10 cellular contexts compared by ENCODE assay signal in genomic region chr7:120587281-120587680, GRCh38.
"Had no signal": no experiment of that assay in that cellular context is flagged by ENCODE, and none has a peak within 500 bp of the region (broad histone marks: within the 10 kb centered on the region; RNA-seq: fewer than 3 reads in every experiment).

No MANE protein-coding gene starts in this region.

- H3K4me2 ChIP-seq: GM23338 had no signal

- DNase-seq: GM23248, GOT3, H7, H9, HCEC 1CT, HFFc6 had no signal

- ATAC-seq: GM23338, HCT116 had no signal

- H3K9me3 ChIP-seq: HAP-1 had no signal

- H3K27ac ChIP-seq: GM23248 had no signal

- H3K4me3 ChIP-seq: GM23248, GM23338, HAP-1 had no signal

- H2AFZ ChIP-seq: GM23248, GM23338 had no signal

- H3K36me3 ChIP-seq: HAP-1 had no signal

- H3K9ac ChIP-seq: GM23248 had no signal

- FAIRE-seq: H54 had no signal
